1 cellular context compared by ENCODE assay signal in the genomic region with DNA sequence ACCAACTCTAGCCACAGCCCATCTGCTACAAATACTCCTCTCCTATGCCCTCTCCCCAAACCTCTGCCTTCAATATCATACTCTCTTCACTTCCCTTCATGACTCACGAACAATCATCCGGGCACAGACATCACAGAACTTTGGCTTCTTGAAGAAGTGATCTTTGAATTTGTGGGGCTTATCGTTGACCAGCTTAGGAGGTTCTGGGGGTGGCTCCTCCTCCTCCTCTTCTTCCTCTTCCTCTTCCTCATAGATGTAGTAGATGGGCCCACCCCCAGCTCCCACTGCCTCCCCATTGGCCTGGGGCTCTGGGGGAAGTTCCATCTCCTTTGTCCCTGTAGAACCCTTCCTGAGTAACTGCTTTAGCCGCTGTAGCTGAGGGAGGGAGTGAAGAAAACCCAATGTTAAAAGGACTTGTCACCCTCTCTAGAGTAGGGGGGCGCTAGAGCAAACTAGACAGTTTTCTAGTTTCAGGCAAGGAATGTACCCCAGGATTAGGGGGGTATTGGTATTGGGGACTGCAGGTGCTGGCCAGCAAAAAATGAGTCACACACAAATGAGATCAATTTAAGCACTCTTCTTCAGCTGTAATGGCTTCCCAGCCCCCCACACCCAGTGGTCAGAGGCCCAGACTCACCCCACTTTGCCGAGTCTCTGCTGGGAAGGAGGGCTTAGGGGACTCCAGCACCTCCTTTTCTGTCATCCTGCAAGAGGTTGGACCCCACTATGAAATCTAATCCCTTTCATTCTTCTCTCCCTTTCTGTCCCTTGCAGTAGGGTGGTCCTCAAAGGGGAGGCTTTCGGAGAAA.
TF ChIP-seq lines count a peak whose summit lies in the region.

No MANE protein-coding gene starts in this region.

TF ChIP-seq in HepG2, 621 proteins besides CTCF, POLR2A, EP300 and RAD21:
- TF ChIP-seq GABPB1 (CRISPR knock-in tag; IDR thresholded peaks at IDR 0.05) (no peak), ZNF232 (CRISPR knock-in tag; IDR thresholded peaks at IDR 0.05; ENCODE audit: borderline replicate concordance) (no peak), TAF1 (CRISPR knock-in tag; IDR thresholded peaks at IDR 0.05) (no peak), ZNF776 (CRISPR knock-in tag; IDR thresholded peaks at IDR 0.05) (no peak)
- TF ChIP-seq, protein P1, sequence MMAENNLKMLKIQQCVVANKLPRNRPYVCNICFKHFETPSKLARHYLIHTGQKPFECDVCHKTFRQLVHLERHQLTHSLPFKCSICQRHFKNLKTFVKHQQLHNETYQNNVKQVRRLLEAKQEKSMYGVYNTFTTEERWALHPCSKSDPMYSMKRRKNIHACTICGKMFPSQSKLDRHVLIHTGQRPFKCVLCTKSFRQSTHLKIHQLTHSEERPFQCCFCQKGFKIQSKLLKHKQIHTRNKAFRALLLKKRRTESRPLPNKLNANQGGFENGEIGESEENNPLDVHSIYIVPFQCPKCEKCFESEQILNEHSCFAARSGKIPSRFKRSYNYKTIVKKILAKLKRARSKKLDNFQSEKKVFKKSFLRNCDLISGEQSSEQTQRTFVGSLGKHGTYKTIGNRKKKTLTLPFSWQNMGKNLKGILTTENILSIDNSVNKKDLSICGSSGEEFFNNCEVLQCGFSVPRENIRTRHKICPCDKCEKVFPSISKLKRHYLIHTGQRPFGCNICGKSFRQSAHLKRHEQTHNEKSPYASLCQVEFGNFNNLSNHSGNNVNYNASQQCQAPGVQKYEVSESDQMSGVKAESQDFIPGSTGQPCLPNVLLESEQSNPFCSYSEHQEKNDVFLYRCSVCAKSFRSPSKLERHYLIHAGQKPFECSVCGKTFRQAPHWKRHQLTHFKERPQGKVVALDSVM (CRISPR knock-in tag; IDR thresholded peaks at IDR 0.05), result no peak
